ENCODE assay signal across 13 cellular contexts in genomic region chr1:193473932-193474331, GRCh38.
DNase-seq lines count a peak whose midpoint lies in the region; ATAC-seq and TF ChIP-seq lines count a peak whose summit lies in the region.
"Had no signal": no experiment of that assay in that cellular context is flagged by ENCODE, and none has a peak within 500 bp of the region (broad histone marks: within the 10 kb centered on the region; RNA-seq: fewer than 3 reads in every experiment).

No MANE protein-coding gene starts in this region.

- H3K27me3 Mint-ChIP-seq in CD4-positive, CD25-positive, alpha-beta regulatory T cell: no peaks in the 10 kb centered on the region
- H3K27me3 Mint-ChIP-seq in activated T-helper 17 cell treated with anti-CD3 and anti-CD28 coated beads, Interleukin-2, amount 50 U/mL, for 72 hours: no peaks in the 10 kb centered on the region
- H3K27me3 Mint-ChIP-seq in progenitor cell of endocrine pancreas: no peaks in the 10 kb centered on the region
- H3K27me3 Mint-ChIP-seq: B cell had no signal

- WGBS in suprapubic skin: 91% methylated on average over 4 of the region's 4 CpGs

- peaks cover 0 to 11% (median 6%) of the 10 kb centered on the region in 7 donors for H3K9me3 Mint-ChIP-seq in CD4-positive, CD25-positive, alpha-beta regulatory T cell
- peaks cover 21% of the 10 kb centered on the region for H3K9me3 Mint-ChIP-seq in activated T-helper 17 cell treated with anti-CD3 and anti-CD28 coated beads, Interleukin-2, amount 50 U/mL, for 72 hours
- H3K9me3 Mint-ChIP-seq in progenitor cell of endocrine pancreas (ENCODE audit: low read depth): peaks cover 9% of the 10 kb centered on the region
- H3K9me3 Mint-ChIP-seq: GM23338 had no signal

- peak overlapping the region; percentile 8 to 87 (median 36) for H3K4me3 Mint-ChIP-seq in CD4-positive, CD25-positive, alpha-beta regulatory T cell
- peak overlapping the region; percentile 1 for H3K4me3 Mint-ChIP-seq in activated T-helper 17 cell treated with anti-CD3 and anti-CD28 coated beads, Interleukin-2, amount 50 U/mL, for 72 hours
- no peak overlapping the region for H3K4me3 Mint-ChIP-seq in progenitor cell of endocrine pancreas (ENCODE audit: low read depth)
- H3K4me3 Mint-ChIP-seq: B cell, GM23338 had no signal

- no peak for TF ChIP-seq EP300 in suprapubic skin (IDR thresholded peaks at IDR 0.05)

- no peak overlapping the region for H3K9ac ChIP-seq in MM.1S (ENCODE audit: low read length)
- H3K9ac ChIP-seq: BLaER1 treated with 17β-estradiol and CSF1 and Interleukin-3, amounts not matched to agents 10 nM and 100 nM had no signal

- no peak for ATAC-seq in CD4-positive, CD25-positive, alpha-beta regulatory T cell (ENCODE audit: low read depth in 2 of 2)
- ATAC-seq in activated T-helper 17 cell treated with anti-CD3 and anti-CD28 coated beads, Interleukin-2, amount 50 U/mL, for 72 hours (replicated peaks): no peak
- ATAC-seq in HG03432 (IDR thresholded peaks at IDR 0.05; ENCODE audit: unreplicated experiment) (no peak), GM19467 (IDR thresholded peaks at IDR 0.05; ENCODE audit: unreplicated experiment) (no peak)
- ATAC-seq: GM23338 had no signal

- no peak for DNase-seq in CD4-positive, CD25-positive, alpha-beta regulatory T cell
- DNase-seq in MM.1S (peak; percentile 42), progenitor cell of endocrine pancreas (ENCODE audit: low spot score, unreplicated experiment) (no peak), suprapubic skin (ENCODE audit: low spot score in 2 of 2) (no peak)
- DNase-seq: Caco-2, HCEC 1CT had no signal

- no peaks in the 10 kb centered on the region for H3K9me3 ChIP-seq in CD4-positive, CD25-positive, alpha-beta regulatory T cell (ENCODE audit: control insufficient read depth in 2 of 2, low read length in 2 of 2)
- H3K9me3 ChIP-seq in MM.1S (replicated peaks; ENCODE audit: insufficient read depth, low read length) (no peaks in the 10 kb centered on the region), suprapubic skin (no peaks in the 10 kb centered on the region)
- H3K9me3 ChIP-seq: BLaER1 treated with 17β-estradiol and CSF1 and Interleukin-3, amounts not matched to agents 10 nM and 100 nM; Caco-2 had no signal

- peak overlapping the region; percentile 52 to 96 (median 69) for H3K27ac Mint-ChIP-seq in CD4-positive, CD25-positive, alpha-beta regulatory T cell
- no peak overlapping the region for H3K27ac Mint-ChIP-seq in activated T-helper 17 cell treated with anti-CD3 and anti-CD28 coated beads, Interleukin-2, amount 50 U/mL, for 72 hours
- peak overlapping the region; percentile 21 for H3K27ac Mint-ChIP-seq in progenitor cell of endocrine pancreas
- H3K27ac Mint-ChIP-seq: B cell, GM23338 had no signal

- H4K20me1 ChIP-seq in MM.1S (ENCODE audit: insufficient read depth, low read length): no peaks in the 10 kb centered on the region
- H4K20me1 ChIP-seq: BLaER1 treated with 17β-estradiol and CSF1 and Interleukin-3, amounts not matched to agents 10 nM and 100 nM had no signal

- TF ChIP-seq POLR2A in suprapubic skin (IDR thresholded peaks at IDR 0.05): no peak

- no peaks in the 10 kb centered on the region for H3K27me3 ChIP-seq in CD4-positive, CD25-positive, alpha-beta regulatory T cell (ENCODE audit: control insufficient read depth, insufficient read depth, low read length)
- H3K27me3 ChIP-seq in MM.1S (replicated peaks; ENCODE audit: insufficient read depth, low read length) (no peaks in the 10 kb centered on the region), suprapubic skin (no peaks in the 10 kb centered on the region)
- H3K27me3 ChIP-seq: BLaER1 treated with 17β-estradiol and CSF1 and Interleukin-3, amounts not matched to agents 10 nM and 100 nM had no signal

- TF ChIP-seq CTCF in MM.1S (IDR thresholded peaks at IDR 0.05; ENCODE audit: low read length): no peak
- no peak for TF ChIP-seq CTCF in progenitor cell of endocrine pancreas (IDR thresholded peaks at IDR 0.05; ENCODE audit: unreplicated experiment)
- no peak for TF ChIP-seq CTCF in suprapubic skin (IDR thresholded peaks at IDR 0.05)

- no peaks in the 10 kb centered on the region for H3K79me2 ChIP-seq in MM.1S (ENCODE audit: low read length)

- H3K4me1 Mint-ChIP-seq in CD4-positive, CD25-positive, alpha-beta regulatory T cell: peaks cover 33 to 72% (median 50%) of the 10 kb centered on the region in 4 donors
- peaks cover 40% of the 10 kb centered on the region for H3K4me1 Mint-ChIP-seq in activated T-helper 17 cell treated with anti-CD3 and anti-CD28 coated beads, Interleukin-2, amount 50 U/mL, for 72 hours
- no peaks in the 10 kb centered on the region for H3K4me1 Mint-ChIP-seq in progenitor cell of endocrine pancreas (ENCODE audit: low read depth)

- peak overlapping the region; percentile 66 for H3K4me3 ChIP-seq in CD4-positive, CD25-positive, alpha-beta regulatory T cell (ENCODE audit: low read depth, low read length)
- H3K4me3 ChIP-seq in MM.1S (ENCODE audit: low read length): no peak overlapping the region
- H3K4me3 ChIP-seq in suprapubic skin: no peak overlapping the region
- H3K4me3 ChIP-seq: BLaER1 treated with 17β-estradiol and CSF1 and Interleukin-3, amounts not matched to agents 10 nM and 100 nM; GM23338 had no signal

- H3F3A ChIP-seq in MM.1S (ENCODE audit: insufficient read depth, low read length): peaks cover 1% of the 10 kb centered on the region; the same call in 1 of the 2 replicates

- H3K27ac ChIP-seq in CD4-positive, CD25-positive, alpha-beta regulatory T cell (ENCODE audit: insufficient read depth, low read length, poor library complexity, severe bottlenecking): no peak overlapping the region
- H3K27ac ChIP-seq in MM.1S (ENCODE audit: low read length) (no peak overlapping the region), suprapubic skin (no peak overlapping the region)
- H3K27ac ChIP-seq: BLaER1 treated with 17β-estradiol and CSF1 and Interleukin-3, amounts not matched to agents 10 nM and 100 nM; HL-60 had no signal

- H2AFZ ChIP-seq in MM.1S (ENCODE audit: low read length): no peak overlapping the region
- H2AFZ ChIP-seq: GM23338 had no signal

- peaks cover 22% of the 10 kb centered on the region for H3K4me1 ChIP-seq in CD4-positive, CD25-positive, alpha-beta regulatory T cell (ENCODE audit: control insufficient read depth, insufficient read depth, low read length, poor library complexity, severe bottlenecking)
- H3K4me1 ChIP-seq in MM.1S (ENCODE audit: low read length) (peaks cover 2% of the 10 kb centered on the region), suprapubic skin (no peaks in the 10 kb centered on the region)
- H3K4me1 ChIP-seq: Caco-2 had no signal

- no peaks in the 10 kb centered on the region for H3K36me3 ChIP-seq in CD4-positive, CD25-positive, alpha-beta regulatory T cell (ENCODE audit: control insufficient read depth, insufficient read depth, low read length)
- no peaks in the 10 kb centered on the region for H3K36me3 ChIP-seq in MM.1S (replicated peaks; ENCODE audit: insufficient read depth, low read length)
- H3K36me3 ChIP-seq in suprapubic skin: no peaks in the 10 kb centered on the region
- H3K36me3 ChIP-seq: BLaER1 treated with 17β-estradiol and CSF1 and Interleukin-3, amounts not matched to agents 10 nM and 100 nM had no signal

- no peak overlapping the region for H3K4me2 ChIP-seq in MM.1S (ENCODE audit: low read depth, low read length)
- H3K4me2 ChIP-seq: BLaER1 treated with 17β-estradiol and CSF1 and Interleukin-3, amounts not matched to agents 10 nM and 100 nM; GM23338 had no signal

- peaks cover 44% of the 10 kb centered on the region for H3K36me3 Mint-ChIP-seq in CD4-positive, CD25-positive, alpha-beta regulatory T cell
- peaks cover 55% of the 10 kb centered on the region for H3K36me3 Mint-ChIP-seq in activated T-helper 17 cell treated with anti-CD3 and anti-CD28 coated beads, Interleukin-2, amount 50 U/mL, for 72 hours (ENCODE audit: low read depth)
- H3K36me3 Mint-ChIP-seq in progenitor cell of endocrine pancreas (ENCODE audit: insufficient read depth): no peaks in the 10 kb centered on the region

- H3K9me2 ChIP-seq in MM.1S (replicated peaks; ENCODE audit: insufficient read depth, low read length): no peaks in the 10 kb centered on the region
